In genomic region chr17:54992797-54993639, GRCh38 we compare ENCODE assay signal across 8 cellular contexts. TPM values are rescaled to one million over a fixed set of nuclear protein-coding genes. Genes with fewer than 3 reads are reported as not detected.
DNase-seq lines count a peak whose midpoint lies in the region; ATAC-seq and TF ChIP-seq lines count a peak whose summit lies in the region.

No MANE protein-coding gene starts in this region.

- no peaks in the 10 kb centered on the region for H3K79me2 ChIP-seq in OCI-LY7 (ENCODE audit: insufficient read depth, low read depth, low read length)

- H3K27ac Mint-ChIP-seq in CD14-positive monocyte, result peak overlapping the region in 1 of 7 donors; percentile 12
- H3K27ac Mint-ChIP-seq in memory B cell, result no peak overlapping the region

- H3K9me3 ChIP-seq in OCI-LY7 (ENCODE audit: low read length), result no peaks in the 10 kb centered on the region

- no peak overlapping the region for H3K4me3 ChIP-seq in OCI-LY7 (ENCODE audit: low read depth, low read length, poor library complexity, severe bottlenecking)
- H3K4me3 ChIP-seq in coronary artery, result no peak overlapping the region

- H3K4me1 ChIP-seq in OCI-LY7 (ENCODE audit: insufficient read depth, low read length, poor library complexity, severe bottlenecking), result no peaks in the 10 kb centered on the region

- H3K9me3 Mint-ChIP-seq in CD14-positive monocyte (no peaks in the 10 kb centered on the region), memory B cell (no peaks in the 10 kb centered on the region)

- no peak overlapping the region for H3K4me2 ChIP-seq in OCI-LY7 (ENCODE audit: low read length)

- H2AFZ ChIP-seq in OCI-LY7 (ENCODE audit: low read length), result no peak overlapping the region

- no peaks in the 10 kb centered on the region for H4K20me1 ChIP-seq in OCI-LY7 (ENCODE audit: insufficient read depth, low read length)

- peak; percentile 76 for ATAC-seq in GM18907 (IDR thresholded peaks at IDR 0.05; ENCODE audit: unreplicated experiment)
- peak; percentile 59 for ATAC-seq in memory B cell (ENCODE audit: low read depth)
- no peak for ATAC-seq in HG02852 (IDR thresholded peaks at IDR 0.05; ENCODE audit: unreplicated experiment)

- H3K36me3 Mint-ChIP-seq in CD14-positive monocyte (peaks cover 0 to 3% of the 10 kb centered on the region in 2 donors), memory B cell (no peaks in the 10 kb centered on the region)

- TF ChIP-seq CTCF in CD14-positive monocyte (IDR thresholded peaks at IDR 0.05) (peak; percentile 85), OCI-LY7 (conservative IDR thresholded peaks at IDR 0.05; ENCODE audit: low read length) (peak; percentile 86), coronary artery (IDR thresholded peaks at IDR 0.05) (peak; percentile 36)

- no peaks in the 10 kb centered on the region for H3K9me2 ChIP-seq in OCI-LY7 (ENCODE audit: insufficient read depth, low read length)

- H3K4me3 Mint-ChIP-seq in CD14-positive monocyte, result no peak overlapping the region
- no peak overlapping the region for H3K4me3 Mint-ChIP-seq in memory B cell

- DNase-seq in CD14-positive monocyte (ENCODE audit: low spot score), result no peak
- DNase-seq in Kasumi-1 (lab: John Stamatoyannopoulos, UW), result peak; percentile 76 to 82
- peak; percentile 75 for DNase-seq in OCI-LY7 (ENCODE audit: low spot score)
- DNase-seq in coronary artery (ENCODE audit: low spot score), result no peak
- DNase-seq in memory B cell (ENCODE audit: low spot score in 2 of 2), result peak; percentile 18 to 45
- DNase-seq in islet precursor cell, result no peak

- H3K27me3 Mint-ChIP-seq in CD14-positive monocyte (ENCODE audit: low read depth in 3 of 3), result no peaks in the 10 kb centered on the region
- no peaks in the 10 kb centered on the region for H3K27me3 Mint-ChIP-seq in memory B cell

- CTCF ChIA-PET in OCI-LY7 (lab: Charles Lee; ENCODE audit: unreplicated experiment), result no interaction called here

- no peaks in the 10 kb centered on the region for H3K4me1 Mint-ChIP-seq in CD14-positive monocyte
- no peaks in the 10 kb centered on the region for H3K4me1 Mint-ChIP-seq in memory B cell

- no TSS peak for BruUV-seq in OCI-LY7 (replicated peaks; lab: Mats Ljungman, UMichigan)

- H3K27ac ChIP-seq in OCI-LY7 (ENCODE audit: low read depth, low read length, poor library complexity, severe bottlenecking) (no peak overlapping the region), coronary artery (no peak overlapping the region)

- intact Hi-C loops in CD14-positive monocyte (cut with micrococcal nuclease) (loop anchor here (2.0 to 5.0 kb wide), 3 partner anchors 302 to 354 kb away; no protein-coding TSS in a partner anchor), OCI-LY7 (cut with micrococcal nuclease; ENCODE audit: unreplicated experiment) (loop anchor here (1.0 to 5.0 kb wide), 3 partner anchors 184 to 355 kb away; no protein-coding TSS in a partner anchor)

- POLR2A ChIA-PET in OCI-LY7 (lab: Charles Lee), result interaction anchor here (0.6 to 1.8 kb wide), 3 partner anchors 10 to 135 kb away, joined by 4 to 8 read pairs (median 4); no protein-coding TSS in a partner anchor

- H3K36me3 ChIP-seq in OCI-LY7 (ENCODE audit: insufficient read depth, low read length), result no peaks in the 10 kb centered on the region

RNA-seq across cellular contexts. Expression of gene STXBP4, which starts 24.5 kb away (rescaled TPM):
- polyA plus RNA-seq in CD14-positive monocyte, result under 1 TPM; 0.27 to 0.44 TPM
- 9.4 and 21.8 TPM in 2 replicates for total RNA-seq in OCI-LY7 (2014; rRNA removed; shearing (Covaris generic))
- 12.6 and 13.4 TPM in 2 replicates for total RNA-seq in OCI-LY7 (2022)

RNA-seq across cellular contexts. Expression of gene COX11, which starts 24.6 kb away (rescaled TPM):
- 10 to 100 TPM; 13.2 to 24.8 TPM for polyA plus RNA-seq in CD14-positive monocyte
- total RNA-seq in OCI-LY7 (2014; rRNA removed; shearing (Covaris generic)), result 75.6 and 128 TPM in 2 replicates
- 75.9 and 78.6 TPM in 2 replicates for total RNA-seq in OCI-LY7 (2022)

Comparison
In these comparisons a context has a peak if more than half of its experiments do, and no peak if none do; other contexts are left out.
1. DNase-seq: peak in Kasumi-1 (2 of 2), OCI-LY7 (single experiment) and memory B cell (2 of 2); none in CD14-positive monocyte (single experiment), coronary artery (single experiment) and islet precursor cell (single experiment).
2. CTCF ChIP-seq: peak in every context shown above with its lines; median percentile 86 in OCI-LY7; 85 in CD14-positive monocyte; 36 in coronary artery.